ENCODE assay signal across 8 cellular contexts in the genomic region with DNA sequence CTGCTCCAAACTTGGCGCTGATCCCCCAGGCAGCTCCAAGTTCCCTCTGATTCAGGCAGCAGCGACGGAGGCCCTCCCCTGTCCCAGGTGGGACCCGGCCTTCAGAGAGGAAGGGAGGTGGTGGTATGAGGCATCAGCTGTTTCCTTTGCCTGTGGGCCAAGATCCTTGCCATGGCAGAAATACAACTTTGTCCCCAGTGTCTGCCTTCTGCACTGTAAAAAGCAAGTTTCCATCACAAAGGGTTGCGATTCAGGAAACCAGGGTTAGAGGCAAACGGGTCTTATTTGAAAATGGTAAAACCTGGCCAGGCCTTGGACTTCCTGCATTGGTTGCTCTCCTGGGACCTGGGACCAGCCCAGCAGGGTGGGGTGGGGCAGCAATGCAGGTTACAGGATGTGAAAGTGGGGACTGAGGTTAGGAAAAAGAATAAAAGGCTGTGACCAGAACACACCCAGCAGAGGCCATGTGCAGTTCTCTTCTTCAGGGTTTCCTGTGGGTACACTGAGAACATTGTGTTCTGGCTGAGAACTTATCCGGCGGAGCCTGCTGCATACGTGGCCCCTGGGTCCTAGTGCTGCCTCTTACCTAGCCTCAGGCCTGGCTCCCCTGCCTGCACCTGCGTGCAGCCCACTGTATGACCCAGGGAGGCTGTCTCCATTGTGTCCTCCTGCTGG. TPM values are rescaled to one million over a fixed set of nuclear protein-coding genes. Genes with fewer than 3 reads are reported as not detected.
DNase-seq lines count a peak whose midpoint lies in the region; ATAC-seq lines count a peak whose summit lies in the region.

No MANE protein-coding gene starts in this region.

- H3K4me1 ChIP-seq in HUES48 (ENCODE audit: control insufficient read depth, insufficient read depth, low read length) = peaks cover 11% of the 10 kb centered on the region

- 0 out of 2 replicates have a peak overlapping the region, but pooled peaks have one; percentile 3 for H3K9ac ChIP-seq in HUES48 (ENCODE audit: low read depth, low read length)

- H3K27me3 ChIP-seq in HUES48 (ENCODE audit: control insufficient read depth, insufficient read depth, low read length) = no peaks in the 10 kb centered on the region

- DNase-seq in DMS153 treated with DMSO at 0.1 percent for 48 hours (lab: John Stamatoyannopoulos, UW; ENCODE audit: unreplicated experiment) (peak; percentile 60), lung microvascular endothelial cell (ENCODE audit: low read depth in 2 of 2) (peak; percentile 78 to 100), DMS53 (lab: John Stamatoyannopoulos, UW) (no peak)
- peak; percentile 51 for DNase-seq in activated CD4-positive, alpha-beta T cell treated with anti-CD3 and anti-CD28 coated beads for 1 hour
- DNase-seq in stimulated activated CD8-positive, alpha-beta memory T cell treated with anti-CD3 and anti-CD28 coated beads, Interleukin-12 subunit alpha, Interleukin-12 subunit beta, amount 100 ng/mL, for 4 hours (ENCODE audit: low read depth) = peak; percentile 50

- no peaks in the 10 kb centered on the region for H3K36me3 ChIP-seq in HUES48 (ENCODE audit: control insufficient read depth, insufficient read depth, low read length)

- ATAC-seq in GM21390 (IDR thresholded peaks at IDR 0.05; ENCODE audit: unreplicated experiment) = peak; percentile 82

- H3K9me3 ChIP-seq in HUES48 (ENCODE audit: control insufficient read depth, insufficient read depth, low read length) = no peaks in the 10 kb centered on the region

- peak overlapping the region; percentile 78 for H3K27ac ChIP-seq in HUES48 (ENCODE audit: low read depth, low read length)
- peak overlapping the region; percentile 99 for H3K27ac ChIP-seq in cingulate gyrus (ENCODE audit: low read depth, low read length)

- 0 out of 2 replicates have a peak overlapping the region, but pooled peaks have one; percentile 7 for H3K4me3 ChIP-seq in HUES48 (ENCODE audit: low read depth, low read length)

RNA-seq across cellular contexts. Expression of gene DDIT4, which starts 25.1 kb away (rescaled TPM):
- total RNA-seq in lung microvascular endothelial cell = 131 and 178 TPM in 2 replicates

RNA-seq across cellular contexts. Expression of gene ASCC1, which starts 32.5 kb away (rescaled TPM):
- 21.0 and 22.4 TPM in 2 replicates for total RNA-seq in lung microvascular endothelial cell

RNA-seq across cellular contexts. Expression of gene ANAPC16, which starts 32.8 kb away (rescaled TPM):
- total RNA-seq in lung microvascular endothelial cell = 38.7 and 46.4 TPM in 2 replicates
